ENCODE assay signal across 8 cellular contexts in the genomic region with DNA sequence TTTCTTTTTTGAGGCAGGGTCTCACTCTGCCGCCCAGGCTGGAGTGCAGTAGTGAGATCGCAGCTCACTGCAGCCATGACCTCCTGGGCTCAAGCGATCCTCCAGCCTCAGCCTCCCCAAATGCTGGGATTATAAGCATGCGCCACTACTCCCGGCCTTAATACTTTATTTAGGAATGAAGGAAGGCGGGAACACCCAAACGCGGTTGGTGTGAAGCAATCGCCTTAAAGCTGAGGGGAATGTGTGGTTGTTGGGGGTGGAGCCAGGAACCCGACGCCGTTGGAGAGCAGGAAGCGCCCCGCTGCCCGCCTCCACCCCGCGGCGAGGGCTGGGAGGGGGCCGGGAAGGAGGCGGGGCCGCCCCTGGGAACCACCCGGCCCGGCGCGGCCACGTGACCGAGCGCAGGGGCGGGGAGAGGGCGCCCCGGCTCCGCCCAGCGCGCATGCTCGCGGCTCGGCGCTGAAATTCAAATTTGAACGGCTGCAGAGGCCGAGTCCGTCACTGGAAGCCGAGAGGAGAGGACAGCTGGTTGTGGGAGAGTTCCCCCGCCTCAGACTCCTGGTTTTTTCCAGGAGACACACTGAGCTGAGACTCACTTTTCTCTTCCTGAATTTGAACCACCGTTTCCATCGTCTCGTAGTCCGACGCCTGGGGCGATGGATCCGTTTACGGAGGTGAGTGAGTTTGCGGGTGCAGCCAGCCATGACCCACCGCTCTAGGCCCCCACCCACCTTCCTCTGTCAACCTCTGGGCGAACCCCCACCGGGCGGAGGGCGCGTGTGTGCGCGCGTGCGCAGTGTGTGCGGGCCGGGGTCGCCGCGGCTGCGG. TPM values are rescaled to one million over a fixed set of nuclear protein-coding genes. Genes with fewer than 3 reads are reported as not detected.
DNase-seq lines count a peak whose midpoint lies in the region; ATAC-seq and TF ChIP-seq lines count a peak whose summit lies in the region.

Gene ANLN (plus strand): TSS at position 492 of the 828 bp plus-strand sequence. CDS start 165 bp downstream, at position 657.

- no peak for TF ChIP-seq EP300 in stomach (IDR thresholded peaks at IDR 0.05)

- peak within 1 kb of the TSS; percentile 81 for H2AFZ ChIP-seq in neural progenitor cell (replicated peaks)

- no peaks in the 10 kb centered on the region for H3K36me3 ChIP-seq in H7 (replicated peaks; ENCODE audit: control insufficient read depth, insufficient read depth, low read length)
- H3K36me3 ChIP-seq in SJCRH30: peaks cover 18% of the 10 kb centered on the region
- H3K36me3 ChIP-seq in neural progenitor cell: no peaks in the 10 kb centered on the region
- no peaks in the 10 kb centered on the region for H3K36me3 ChIP-seq in stomach

- peaks cover 3% of the 10 kb centered on the region for H3K27me3 Mint-ChIP-seq in neural progenitor cell (ENCODE audit: insufficient read depth, low read depth)

- peak within 1 kb of the TSS; percentile 96 for H3K27ac Mint-ChIP-seq in neural progenitor cell

- H3K4me3 ChIP-seq in H7 (ENCODE audit: insufficient read depth, low read depth, low read length): peak within 1 kb of the TSS; percentile 97
- H3K4me3 ChIP-seq in SJCRH30: peak within 1 kb of the TSS; percentile 92
- H3K4me3 ChIP-seq in neural progenitor cell: peak within 1 kb of the TSS; percentile 83
- H3K4me3 ChIP-seq in stomach: peak within 1 kb of the TSS; percentile 61 to 87 (median 74)

- in situ Hi-C loops in G401 (cut with HindIII; ENCODE audit: low sequenced_read_pairs): no loop called here

- H3K9me3 ChIP-seq in SJCRH30 (replicated peaks) (no peaks in the 10 kb centered on the region), neural progenitor cell (ENCODE audit: low read depth) (no peaks in the 10 kb centered on the region), stomach (no peaks in the 10 kb centered on the region)

- H3K4me1 Mint-ChIP-seq in neural progenitor cell: peaks cover 34% of the 10 kb centered on the region

- peaks cover 12% of the 10 kb centered on the region for H3K36me3 Mint-ChIP-seq in neural progenitor cell

- H3K79me2 ChIP-seq in neural progenitor cell (ENCODE audit: low read depth): peaks cover 46% of the 10 kb centered on the region

- H3K27ac ChIP-seq in SJCRH30: peak within 1 kb of the TSS; percentile 99
- peak within 1 kb of the TSS; percentile 94 for H3K27ac ChIP-seq in foreskin keratinocyte
- H3K27ac ChIP-seq in neural progenitor cell: peak within 1 kb of the TSS; percentile 75
- H3K27ac ChIP-seq in stomach: peak within 1 kb of the TSS; percentile 83 to 88 (median 85)

- H3K27me3 ChIP-seq in H7 (ENCODE audit: control insufficient read depth, insufficient read depth, low read length) (no peaks in the 10 kb centered on the region), SJCRH30 (no peaks in the 10 kb centered on the region), foreskin keratinocyte (no peaks in the 10 kb centered on the region), neural progenitor cell (no peaks in the 10 kb centered on the region), stomach (no peaks in the 10 kb centered on the region)

- peak within 1 kb of the TSS; percentile 60 for H3K9ac ChIP-seq in neural progenitor cell

- peak within 1 kb of the TSS; percentile 95 for H3K4me3 Mint-ChIP-seq in neural progenitor cell

- 3 to 5% (median 3%) methylated on average over 28 to 68 of the region's 68 CpGs for WGBS in stomach, 5 donors

- H3F3A ChIP-seq in neural progenitor cell (ENCODE audit: low read depth): peaks cover 34% of the 10 kb centered on the region

- H3K4me1 ChIP-seq in SJCRH30 (peaks cover 8% of the 10 kb centered on the region), foreskin keratinocyte (peaks cover 38% of the 10 kb centered on the region), neural progenitor cell (peaks cover 24% of the 10 kb centered on the region), stomach (peaks cover 11 to 41% (median 32%) of the 10 kb centered on the region in 4 donors)

- intact Hi-C loops in stomach (cut with DNase I; ENCODE audit: low total_unique reads): no loop called here

- H4K20me1 ChIP-seq in neural progenitor cell (ENCODE audit: low read depth): peaks cover 17% of the 10 kb centered on the region

- peak; percentile 77 for ATAC-seq in foreskin keratinocyte

- no peak for TF ChIP-seq POLR2A in stomach (IDR thresholded peaks at IDR 0.05)

- H3K4me2 ChIP-seq in neural progenitor cell: peak within 1 kb of the TSS; percentile 84

- peaks cover 4% of the 10 kb centered on the region for H3K9me3 Mint-ChIP-seq in neural progenitor cell

- DNase-seq in G401 (ENCODE audit: low spot score) (peak; percentile 79), H7 (peak; percentile 97), M059J (ENCODE audit: low read depth) (peak; percentile 96), SJCRH30 (peak; percentile 97 to 98), foreskin keratinocyte (peak; percentile 89 to 95), neural progenitor cell (ENCODE audit: low spot score) (peak; percentile 92), stomach (peak; percentile 94)
- peak; percentile 75 for DNase-seq in activated gamma-delta T cell treated with anti-CD3 and anti-CD28 coated beads, Interleukin-2, amount 50 U/mL, for 16 hours (ENCODE audit: low read depth)

- TF ChIP-seq CTCF in foreskin keratinocyte (conservative IDR thresholded peaks at IDR 0.05) (peak; percentile 3), neural progenitor cell (IDR thresholded peaks at IDR 0.05) (no peak), stomach (IDR thresholded peaks at IDR 0.05) (peak in 1 of 7 experiments; percentile 11)

RNA-seq across cellular contexts. Expression of gene ANLN, which starts in this region (rescaled TPM):
- 66.2 and 71.1 TPM in 2 replicates for total RNA-seq in G401 (2014; rRNA removed; shearing (Covaris generic))
- total RNA-seq in H7 (2014; rRNA removed; shearing (Covaris generic)): 97.8 and 104 TPM in 2 replicates
- total RNA-seq in M059J (2014; rRNA removed; shearing (Covaris generic)): 259 and 285 TPM in 2 replicates
- total RNA-seq in SJCRH30 (2014; rRNA removed; shearing (Covaris generic)): 195 and 215 TPM in 2 replicates
- total RNA-seq in foreskin keratinocyte: 166 and 168 TPM in 2 replicates
- polyA plus RNA-seq in foreskin keratinocyte: 54.4 and 68.6 TPM in 2 replicates
- total RNA-seq in neural progenitor cell (ENCODE audit: low replicate concordance): 117 and 176 TPM in 2 replicates
- 10 to 100 TPM; 11.9 to 25.2 (median 14.6) TPM for total RNA-seq in stomach
- 1 to 10 TPM; 3.5 to 8.5 (median 5.4) TPM for polyA plus RNA-seq in stomach

Comparison
In these comparisons a context has a peak if more than half of its experiments do, and no peak if none do; other contexts are left out.
1. Peak in every context shown above with its lines: DNase-seq, ATAC-seq, H3K4me3 ChIP-seq and H3K27ac ChIP-seq.